Comparison of ENCODE assay signal across 8 cellular contexts in genomic region chr1:42456010-42456753, GRCh38. TPM values are rescaled to one million over a fixed set of nuclear protein-coding genes. Genes with fewer than 3 reads are reported as not detected.
DNase-seq lines count a peak whose midpoint lies in the region; ATAC-seq, FAIRE-seq and TF ChIP-seq lines count a peak whose summit lies in the region.

PPCS (plus strand) TSS chr1:42456543; CDS start chr1:42456566, 23 bp downstream.
ZMYND12 (minus strand) TSS chr1:42456022; CDS start chr1:42455997, 25 bp downstream.

- peak within 1 kb of the TSS; percentile 87 for H3K4me3 ChIP-seq in psoas muscle

- H3K27ac ChIP-seq in psoas muscle: peak within 1 kb of the TSS; percentile 90

- ATAC-seq in HG02642 (IDR thresholded peaks at IDR 0.05; ENCODE audit: poor library complexity, unreplicated experiment) (peak; percentile 87), left ventricle myocardium superior (peak; percentile 97), psoas muscle (peak; percentile 94 to 97 (median 96))

- peak; percentile 95 for FAIRE-seq in urothelium cell line (lab: Jason Lieb, UNC)

- intact Hi-C loops in left ventricle myocardium superior (cut with micrococcal nuclease) (loop anchor here (10.0 kb wide), 1 partner anchor 111 kb away; no protein-coding TSS in a partner anchor), psoas muscle (cut with DNase I) (loop anchor here (2.0 to 10.0 kb wide), 3 partner anchors 121 to 309 kb away; partner anchors contain the start of genes C1orf50 (in 1 of the 2), FOXJ3 (in 1 of the 2) and P3H1 (in 1 of the 2))

- peaks cover 6 to 35% of the 10 kb centered on the region in 2 donors for H3K36me3 ChIP-seq in psoas muscle (ENCODE audit: insufficient read depth in 1 of 2, low read depth in 1 of 2)

- peak; percentile 84 for DNase-seq in NCI-H1105 treated with DMSO at 0.1 percent for 48 hours (lab: John Stamatoyannopoulos, UW)
- peak; percentile 85 for DNase-seq in T follicular helper cell (ENCODE audit: low read depth)
- peak; percentile 90 for DNase-seq in amniotic epithelial cell (ENCODE audit: low read depth)
- peak; percentile 94 for DNase-seq in left ventricle myocardium superior
- peak; percentile 89 to 92 for DNase-seq in psoas muscle
- peak; percentile 95 for DNase-seq in urothelium cell line (ENCODE audit: low spot score)

- H3K9me3 ChIP-seq in psoas muscle: no peaks in the 10 kb centered on the region

- H3K27me3 ChIP-seq in psoas muscle (ENCODE audit: insufficient read depth in 3 of 3, low read length in 2 of 3): no peaks in the 10 kb centered on the region

- 0% methylated on average over 63 to 66 of the region's 66 CpGs for WGBS in psoas muscle, 3 donors

- TF ChIP-seq CTCF in GM12874 (IDR thresholded peaks at IDR 0.05; ENCODE audit: insufficient read depth, low read depth, low read length) (peak; percentile 12; the same call in 1 of the 2 replicates), psoas muscle (IDR thresholded peaks at IDR 0.05) (no peak)

- peaks cover 6% of the 10 kb centered on the region for H3K4me1 ChIP-seq in psoas muscle

RNA-seq across cellular contexts. Expression of gene PPCS, which starts in this region (rescaled TPM):
- total RNA-seq in left ventricle myocardium superior: 31.1 TPM
- total RNA-seq in psoas muscle: 10 to 100 TPM; 26.1 to 41.0 (median 34.9) TPM
- 10 to 100 TPM; 40.8 to 62.9 (median 41.1) TPM for polyA plus RNA-seq in psoas muscle

RNA-seq across cellular contexts. Expression of gene ZMYND12, which starts in this region (rescaled TPM):
- total RNA-seq in left ventricle myocardium superior (0.84 TPM), psoas muscle (1 to 10 TPM in 3 of 4 donors, under 1 TPM in 1; 0.76 to 2.7 (median 1.0) TPM)
- polyA plus RNA-seq in psoas muscle: 1 to 10 TPM in 1 of 3 donors, under 1 TPM in 2; 0.39 to 1.2 (median 0.49) TPM

Comparison
In these comparisons a context has a peak if more than half of its experiments do, and no peak if none do; other contexts are left out.
1. Peak in every context shown above with its lines: DNase-seq, ATAC-seq, H3K4me3 ChIP-seq and H3K27ac ChIP-seq.